3 cellular contexts compared by ENCODE assay signal in the genomic region with DNA sequence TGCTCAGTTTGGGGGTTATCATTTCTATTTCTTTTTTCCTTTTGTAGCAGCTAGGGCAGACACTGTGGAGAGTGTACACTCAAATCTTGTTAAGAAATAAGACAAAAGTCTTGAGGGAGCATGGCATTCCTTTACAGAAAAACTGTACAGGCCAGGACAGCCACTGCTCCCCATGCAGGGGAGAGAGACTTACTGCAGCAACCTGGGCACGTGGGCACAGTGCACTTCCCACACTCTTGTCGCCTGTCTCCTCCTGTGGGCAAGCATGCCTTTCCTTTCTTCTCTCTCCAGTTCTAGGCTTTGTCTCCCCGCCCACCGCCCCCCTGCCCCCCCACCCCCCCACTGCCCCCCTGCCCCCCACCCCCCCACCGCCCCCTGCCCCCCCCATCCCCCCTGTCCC.
TF ChIP-seq lines count a peak whose summit lies in the region.

No MANE protein-coding gene starts in this region.

TF ChIP-seq in SK-N-SH treated with all-trans-retinoic acid at 6 μM for 48 hours, 23 proteins besides CTCF, POLR2A, EP300 and RAD21 (continued from another document):
- TF ChIP-seq, protein P1, sequence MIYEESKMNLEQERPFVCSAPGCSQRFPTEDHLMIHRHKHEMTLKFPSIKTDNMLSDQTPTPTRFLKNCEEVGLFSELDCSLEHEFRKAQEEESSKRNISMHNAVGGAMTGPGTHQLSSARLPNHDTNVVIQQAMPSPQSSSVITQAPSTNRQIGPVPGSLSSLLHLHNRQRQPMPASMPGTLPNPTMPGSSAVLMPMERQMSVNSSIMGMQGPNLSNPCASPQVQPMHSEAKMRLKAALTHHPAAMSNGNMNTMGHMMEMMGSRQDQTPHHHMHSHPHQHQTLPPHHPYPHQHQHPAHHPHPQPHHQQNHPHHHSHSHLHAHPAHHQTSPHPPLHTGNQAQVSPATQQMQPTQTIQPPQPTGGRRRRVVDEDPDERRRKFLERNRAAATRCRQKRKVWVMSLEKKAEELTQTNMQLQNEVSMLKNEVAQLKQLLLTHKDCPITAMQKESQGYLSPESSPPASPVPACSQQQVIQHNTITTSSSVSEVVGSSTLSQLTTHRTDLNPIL (CRISPR knock-in tag; IDR thresholded peaks at IDR 0.05; ENCODE audit: low read depth) = no peak
- TF ChIP-seq ZNF8 (CRISPR knock-in tag; IDR thresholded peaks at IDR 0.05) (no peak), TCF4 (CRISPR knock-in tag; IDR thresholded peaks at IDR 0.05; ENCODE audit: borderline replicate concordance) (no peak), GLIS3 (CRISPR knock-in tag; IDR thresholded peaks at IDR 0.05) (no peak), ISL1 (CRISPR knock-in tag; IDR thresholded peaks at IDR 0.05) (no peak), CSRNP3 (CRISPR knock-in tag; IDR thresholded peaks at IDR 0.05) (no peak), TOX (CRISPR knock-in tag; IDR thresholded peaks at IDR 0.05; ENCODE audit: borderline replicate concordance) (no peak), PPARA (CRISPR knock-in tag; IDR thresholded peaks at IDR 0.05; ENCODE audit: borderline replicate concordance) (no peak), ZC3H10 (CRISPR knock-in tag; IDR thresholded peaks at IDR 0.05) (no peak), ZNF70 (CRISPR knock-in tag; IDR thresholded peaks at IDR 0.05) (no peak), OSR1 (CRISPR knock-in tag; IDR thresholded peaks at IDR 0.05) (no peak), ESRRG (CRISPR knock-in tag; IDR thresholded peaks at IDR 0.05) (no peak), RARB (CRISPR knock-in tag; IDR thresholded peaks at IDR 0.05) (no peak)

TF ChIP-seq in SK-N-SH, 30 proteins besides CTCF, POLR2A, EP300 and RAD21:
- TF ChIP-seq, protein P2, sequence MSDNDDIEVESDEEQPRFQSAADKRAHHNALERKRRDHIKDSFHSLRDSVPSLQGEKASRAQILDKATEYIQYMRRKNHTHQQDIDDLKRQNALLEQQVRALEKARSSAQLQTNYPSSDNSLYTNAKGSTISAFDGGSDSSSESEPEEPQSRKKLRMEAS (IDR thresholded peaks at IDR 0.05; ENCODE audit: low read depth) = no peak
- TF ChIP-seq TAF1 (IDR thresholded peaks at IDR 0.05; ENCODE audit: borderline replicate concordance, low read depth, low read length) (no peak), TEAD4 (IDR thresholded peaks at IDR 0.05; ENCODE audit: borderline replicate concordance, insufficient read depth) (no peak), RCOR1 (IDR thresholded peaks at IDR 0.05; ENCODE audit: low read length) (no peak)

TF ChIP-seq in neural cell, 6 proteins besides CTCF, POLR2A, EP300 and RAD21 (continued from another document):
- TF ChIP-seq REST (IDR thresholded peaks at IDR 0.05; ENCODE audit: borderline replicate concordance) (no peak), SMC3 (conservative IDR thresholded peaks at IDR 0.05; ENCODE audit: poor library complexity) (no peak), MXI1 (conservative IDR thresholded peaks at IDR 0.05; ENCODE audit: poor library complexity, severe bottlenecking) (no peak), EZH2 (IDR thresholded peaks at IDR 0.05; ENCODE audit: borderline replicate concordance, insufficient read depth, low read length, poor library complexity, severe bottlenecking) (no peak), TAF1 (IDR thresholded peaks at IDR 0.05; ENCODE audit: low read depth) (no peak)
